19 cellular contexts compared by ENCODE assay signal in the genomic region with DNA sequence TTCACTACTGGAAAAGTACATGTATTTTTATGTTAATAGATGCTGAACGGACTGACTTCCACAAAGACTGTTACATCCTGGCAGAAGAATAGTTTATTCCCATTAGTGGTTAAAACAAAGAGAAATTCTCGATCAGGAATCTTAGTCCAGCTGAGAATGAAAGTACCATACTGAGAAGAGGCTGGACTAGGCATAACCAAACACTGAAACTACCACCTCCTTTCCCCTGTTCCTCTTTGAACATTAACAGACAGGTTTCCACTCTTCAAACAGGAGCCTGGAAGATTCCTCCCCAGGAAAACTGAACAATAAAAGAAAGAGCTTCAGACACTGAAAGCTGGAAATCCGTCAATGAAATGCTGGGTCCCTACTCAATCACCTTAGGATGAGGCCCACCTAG. TPM values are rescaled to one million over a fixed set of nuclear protein-coding genes. Genes with fewer than 3 reads are reported as not detected.
A peak's percentile ranks its signal among the peaks of the same experiment; 100 is the strongest.
DNase-seq lines count a peak whose midpoint lies in the region; ATAC-seq and TF ChIP-seq lines count a peak whose summit lies in the region.
"Had no signal": no experiment of that assay in that cellular context is flagged by ENCODE, and none has a peak within 500 bp of the region (broad histone marks: within the 10 kb centered on the region; RNA-seq: fewer than 3 reads in every experiment).

No MANE protein-coding gene starts in this region.

- no peak overlapping the region for H3K4me3 ChIP-seq in mucosa of descending colon
- no peak overlapping the region for H3K4me3 ChIP-seq in OCI-LY7 (ENCODE audit: low read depth, low read length, poor library complexity, severe bottlenecking)
- H3K4me3 ChIP-seq: upper lobe of right lung had no signal

- H4K20me1 ChIP-seq in OCI-LY7 (ENCODE audit: insufficient read depth, low read length) = no peaks in the 10 kb centered on the region

- TF ChIP-seq CTCF in mesothelial cell of epicardium (IDR thresholded peaks at IDR 0.05; ENCODE audit: unreplicated experiment) (no peak), mucosa of descending colon (IDR thresholded peaks at IDR 0.05) (no peak), OCI-LY7 (conservative IDR thresholded peaks at IDR 0.05; ENCODE audit: low read length) (no peak)

- in situ Hi-C loops in KBM-7 (cut with MboI; ENCODE audit: low pct_unique_long_range_greater_than_20kb, low sequenced_read_pairs) = no loop called here

- H3K9me3 Mint-ChIP-seq in mesothelial cell of epicardium = peaks cover 29% of the 10 kb centered on the region

- no peak overlapping the region for H2AFZ ChIP-seq in OCI-LY7 (ENCODE audit: low read length)

- H3K9me3 ChIP-seq in mucosa of descending colon = no peaks in the 10 kb centered on the region
- H3K9me3 ChIP-seq in OCI-LY7 (ENCODE audit: low read length) = peaks cover 16% of the 10 kb centered on the region; the same call in 1 of the 2 replicates
- H3K9me3 ChIP-seq: upper lobe of right lung had no signal

- H3K79me2 ChIP-seq in OCI-LY7 (ENCODE audit: insufficient read depth, low read depth, low read length) = no peaks in the 10 kb centered on the region

- H3K4me1 ChIP-seq in mucosa of descending colon (ENCODE audit: low read depth) = no peaks in the 10 kb centered on the region
- no peaks in the 10 kb centered on the region for H3K4me1 ChIP-seq in OCI-LY7 (ENCODE audit: insufficient read depth, low read length, poor library complexity, severe bottlenecking)

- no TSS peak for BruUV-seq in OCI-LY7 (replicated peaks; lab: Mats Ljungman, UMichigan)

- H3K27ac Mint-ChIP-seq in mesothelial cell of epicardium = peak overlapping the region; percentile 1
- H3K27ac Mint-ChIP-seq: activated T-cell treated with anti-CD3 and anti-CD28 coated beads, Interleukin-2, amount 50 U/mL, for 24 hours had no signal

- no peak overlapping the region for H3K27ac ChIP-seq in OCI-LY7 (ENCODE audit: low read depth, low read length, poor library complexity, severe bottlenecking)
- H3K27ac ChIP-seq: upper lobe of right lung had no signal

- intact Hi-C loops in mucosa of descending colon (cut with DNase I, micrococcal nuclease) = no loop called here
- intact Hi-C loops in OCI-LY7 (cut with micrococcal nuclease; ENCODE audit: unreplicated experiment) = no loop called here

- DNase-seq in mesothelial cell of epicardium (ENCODE audit: low spot score in 2 of 2, unreplicated experiment in 2 of 2) (no peak), mucosa of descending colon (no peak), OCI-LY7 (ENCODE audit: low spot score) (no peak), KBM-7 (no peak), SIG-M5 (lab: John Stamatoyannopoulos, UW) (no peak)
- DNase-seq: activated CD4-positive, alpha-beta T cell treated with anti-CD3 and anti-CD28 coated beads, Interleukin-2, amount 50 U/mL, for 1 hour; activated naive CD8-positive, alpha-beta T cell treated with anti-CD3 and anti-CD28 coated beads for 36 hours; activated T-cell treated with anti-CD3 and anti-CD28 coated beads, Interleukin-2, amount 50 U/mL, for 24 hours; Kasumi-1; left ventricle myocardium superior; NCI-H1417 treated with DMSO at 0.1 percent for 48 hours; NCI-H2227 treated with DMSO at 0.1 percent for 48 hours; posterior cingulate gyrus; T1000; upper lobe of right lung had no signal

- peaks cover 28% of the 10 kb centered on the region for H3K36me3 Mint-ChIP-seq in mesothelial cell of epicardium

- CTCF ChIA-PET in OCI-LY7 (lab: Charles Lee; ENCODE audit: unreplicated experiment) = no interaction called here

- H3K27me3 Mint-ChIP-seq in mesothelial cell of epicardium (ENCODE audit: low read depth) = no peaks in the 10 kb centered on the region
- H3K27me3 Mint-ChIP-seq: activated naive CD8-positive, alpha-beta T cell treated with anti-CD3 and anti-CD28 coated beads for 36 hours; activated T-cell treated with anti-CD3 and anti-CD28 coated beads, Interleukin-2, amount 50 U/mL, for 24 hours had no signal

- no peaks in the 10 kb centered on the region for H3K9me2 ChIP-seq in OCI-LY7 (ENCODE audit: insufficient read depth, low read length)

- no peak overlapping the region for H3K4me2 ChIP-seq in OCI-LY7 (ENCODE audit: low read length)

- H3K4me3 Mint-ChIP-seq in mesothelial cell of epicardium = no peak overlapping the region
- H3K4me3 Mint-ChIP-seq: activated naive CD8-positive, alpha-beta T cell treated with anti-CD3 and anti-CD28 coated beads for 36 hours; activated T-cell treated with anti-CD3 and anti-CD28 coated beads, Interleukin-2, amount 50 U/mL, for 24 hours had no signal

- POLR2A ChIA-PET in OCI-LY7 (lab: Charles Lee) = interaction anchor here (1.5 to 1.6 kb wide), 2 partner anchors 9 to 104 kb away, joined by 3 to 7 read pairs; no protein-coding TSS in a partner anchor

- ATAC-seq in GM18858 (IDR thresholded peaks at IDR 0.05; ENCODE audit: unreplicated experiment) (peak; percentile 36), GM21723 (IDR thresholded peaks at IDR 0.05; ENCODE audit: unreplicated experiment) (peak; percentile 55), HG03442 (IDR thresholded peaks at IDR 0.05; ENCODE audit: unreplicated experiment) (peak; percentile 61), mucosa of descending colon (no peak)
- ATAC-seq: HCT116, left ventricle myocardium superior had no signal

- no peaks in the 10 kb centered on the region for H3K36me3 ChIP-seq in mucosa of descending colon (ENCODE audit: low read depth)
- H3K36me3 ChIP-seq in OCI-LY7 (ENCODE audit: insufficient read depth, low read length) = peaks cover 61% of the 10 kb centered on the region
- H3K36me3 ChIP-seq: upper lobe of right lung had no signal

- H3K4me1 Mint-ChIP-seq in mesothelial cell of epicardium = peaks cover 13% of the 10 kb centered on the region

RNA-seq across cellular contexts. Expression of a gene that starts 25.8 kb away (rescaled TPM):
- total RNA-seq in mesothelial cell of epicardium (22.6 to 28.9 TPM (median 27.4 TPM) in 3 replicates), mucosa of descending colon (10 to 100 TPM; 15.2 to 20.8 (median 18.8) TPM), OCI-LY7 (2022) (38.1 and 41.8 TPM in 2 replicates)
- 14.5 and 21.7 TPM in 2 replicates for total RNA-seq in OCI-LY7 (2014; rRNA removed; shearing (Covaris generic))
